In the genomic region with DNA sequence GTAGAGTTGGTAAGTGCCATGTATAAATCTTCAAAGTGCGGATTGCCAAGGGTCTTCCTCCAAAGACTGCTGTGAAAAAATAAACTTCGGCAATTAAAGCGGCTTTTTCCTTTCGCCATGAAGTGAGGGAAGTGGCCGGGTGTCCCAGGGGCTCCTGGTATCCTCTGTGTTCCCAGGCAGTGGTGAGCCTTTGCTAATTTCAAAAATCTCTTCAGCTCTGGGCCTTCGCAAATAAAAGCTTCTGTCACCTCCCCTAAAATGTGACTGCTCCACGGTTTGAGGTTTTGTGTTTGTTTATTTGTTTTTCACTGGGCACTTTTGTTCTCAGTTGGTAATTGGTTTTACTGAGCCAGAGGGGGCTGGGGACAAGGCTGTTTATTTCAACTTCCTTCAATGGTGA, we compare ENCODE assay signal across 17 cellular contexts.
DNase-seq lines count a peak whose midpoint lies in the region; ATAC-seq and TF ChIP-seq lines count a peak whose summit lies in the region.
"Had no signal": no experiment of that assay in that cellular context is flagged by ENCODE, and none has a peak within 500 bp of the region (broad histone marks: within the 10 kb centered on the region; RNA-seq: fewer than 3 reads in every experiment).

No MANE protein-coding gene starts in this region.

- H3K79me2 ChIP-seq in smooth muscle cell (ENCODE audit: low read depth) = no peaks in the 10 kb centered on the region

- peaks cover 36% of the 10 kb centered on the region for H3K4me1 Mint-ChIP-seq in WTC11
- peaks cover 12% of the 10 kb centered on the region for H3K4me1 Mint-ChIP-seq in glutamatergic neuron (ENCODE audit: low read depth, unreplicated experiment)
- H3K4me1 Mint-ChIP-seq: CD8-positive, alpha-beta memory T cell had no signal

- no peaks in the 10 kb centered on the region for H3K36me3 ChIP-seq in smooth muscle cell (ENCODE audit: low read depth)

- H3K4me3 ChIP-seq in smooth muscle cell = no peak overlapping the region

- H2AFZ ChIP-seq in smooth muscle cell (ENCODE audit: low read depth) = no peak overlapping the region

- peaks cover 10% of the 10 kb centered on the region for H3K4me1 ChIP-seq in smooth muscle cell (ENCODE audit: low read depth)

- H3K4me3 Mint-ChIP-seq in WTC11 = no peak overlapping the region
- no peak overlapping the region for H3K4me3 Mint-ChIP-seq in glutamatergic neuron (ENCODE audit: unreplicated experiment)
- H3K4me3 Mint-ChIP-seq: CD8-positive, alpha-beta memory T cell had no signal

- DNase-seq in G401 (ENCODE audit: low spot score) (peak; percentile 3), WTC11 (ENCODE audit: low spot score) (no peak), glutamatergic neuron (peak; percentile 19), pons (ENCODE audit: low spot score) (peak; percentile 2), smooth muscle cell (lab: John Stamatoyannopoulos, UW; ENCODE audit: unreplicated experiment) (no peak), SKM-1 treated with dmso at 0.1 percent for 144 hours (lab: John Stamatoyannopoulos, UW; ENCODE audit: unreplicated experiment) (no peak)
- no peak for DNase-seq in activated T-cell treated with anti-CD3 and anti-CD28 coated beads, Interleukin-2, amount 50 U/mL, for 1 hour
- DNase-seq: CD8-positive, alpha-beta memory T cell; DMS79; HCEC 1CT; MM.1S; NCI-H1092 treated with DMSO at 0.1 percent for 48 hours; NCI-H146; NCI-H2029 treated with DMSO at 0.1 percent for 48 hours; NCI-H446 treated with DMSO at 0.1 percent for 48 hours; NCI-H774; Right ventricle myocardium superior had no signal

- H3K27ac Mint-ChIP-seq in WTC11 (no peak overlapping the region), glutamatergic neuron (ENCODE audit: unreplicated experiment) (no peak overlapping the region)

- H3K9me3 ChIP-seq in smooth muscle cell (replicated peaks; ENCODE audit: low read depth) = no peaks in the 10 kb centered on the region

- TF ChIP-seq CTCF in WTC11 (IDR thresholded peaks at IDR 0.05) = no peak
- no peak for TF ChIP-seq CTCF in glutamatergic neuron (IDR thresholded peaks at IDR 0.05; ENCODE audit: partially characterized antibody, unreplicated experiment)
- no peak for TF ChIP-seq CTCF in smooth muscle cell (IDR thresholded peaks at IDR 0.05; ENCODE audit: borderline replicate concordance, insufficient read depth, poor library complexity, severe bottlenecking)

- H3K9ac ChIP-seq in smooth muscle cell (ENCODE audit: low read depth) = no peak overlapping the region

- in situ Hi-C loops in G401 (cut with HindIII; ENCODE audit: low sequenced_read_pairs) = no loop called here

- H3K27me3 Mint-ChIP-seq in WTC11 (ENCODE audit: low read depth) = no peaks in the 10 kb centered on the region
- H3K27me3 Mint-ChIP-seq in glutamatergic neuron (ENCODE audit: unreplicated experiment) = peaks cover 2% of the 10 kb centered on the region
- H3K27me3 Mint-ChIP-seq: CD8-positive, alpha-beta memory T cell had no signal

- H3K27ac ChIP-seq in smooth muscle cell (ENCODE audit: low read depth) = no peak overlapping the region

- H3K36me3 Mint-ChIP-seq in WTC11 (no peaks in the 10 kb centered on the region), glutamatergic neuron (ENCODE audit: unreplicated experiment) (no peaks in the 10 kb centered on the region)
- H3K36me3 Mint-ChIP-seq: CD8-positive, alpha-beta memory T cell had no signal

- peaks cover 5% of the 10 kb centered on the region; the same call in 1 of the 2 replicates for H3K9me3 Mint-ChIP-seq in WTC11
- H3K9me3 Mint-ChIP-seq in glutamatergic neuron (ENCODE audit: unreplicated experiment) = no peaks in the 10 kb centered on the region
- H3K9me3 Mint-ChIP-seq: CD8-positive, alpha-beta memory T cell had no signal

- H3K4me2 ChIP-seq in smooth muscle cell = no peak overlapping the region

- no peaks in the 10 kb centered on the region for H4K20me1 ChIP-seq in smooth muscle cell (ENCODE audit: low read depth)

- 58% methylated on average over 7 of the region's 7 CpGs for WGBS in smooth muscle cell (ENCODE audit: low lambda C conversion rate)

- ATAC-seq in WTC11 = peak; percentile 32; the same call in 1 of the 2 replicates

- CTCF ChIA-PET in WTC11 (lab: Charles Lee) = interaction anchor here (0.6 kb wide), 1 partner anchor 18 kb away, joined by 3 read pairs; no protein-coding TSS in a partner anchor

- POLR2A ChIA-PET in WTC11 (lab: Charles Lee) = no interaction called here

- H3K27me3 ChIP-seq in smooth muscle cell (ENCODE audit: low read depth) = no peaks in the 10 kb centered on the region

- H3F3A ChIP-seq in smooth muscle cell (ENCODE audit: low read depth) = no peaks in the 10 kb centered on the region

TF ChIP-seq in WTC11, 78 proteins besides CTCF, POLR2A, EP300 and RAD21:
- TF ChIP-seq ETV6 (CRISPR knock-in tag; IDR thresholded peaks at IDR 0.05) = no peak
- TF ChIP-seq ZNF232 (CRISPR knock-in tag; IDR thresholded peaks at IDR 0.05) = no peak
- TF ChIP-seq TEAD4 (CRISPR knock-in tag; IDR thresholded peaks at IDR 0.05) = no peak
- TF ChIP-seq, protein P1, sequence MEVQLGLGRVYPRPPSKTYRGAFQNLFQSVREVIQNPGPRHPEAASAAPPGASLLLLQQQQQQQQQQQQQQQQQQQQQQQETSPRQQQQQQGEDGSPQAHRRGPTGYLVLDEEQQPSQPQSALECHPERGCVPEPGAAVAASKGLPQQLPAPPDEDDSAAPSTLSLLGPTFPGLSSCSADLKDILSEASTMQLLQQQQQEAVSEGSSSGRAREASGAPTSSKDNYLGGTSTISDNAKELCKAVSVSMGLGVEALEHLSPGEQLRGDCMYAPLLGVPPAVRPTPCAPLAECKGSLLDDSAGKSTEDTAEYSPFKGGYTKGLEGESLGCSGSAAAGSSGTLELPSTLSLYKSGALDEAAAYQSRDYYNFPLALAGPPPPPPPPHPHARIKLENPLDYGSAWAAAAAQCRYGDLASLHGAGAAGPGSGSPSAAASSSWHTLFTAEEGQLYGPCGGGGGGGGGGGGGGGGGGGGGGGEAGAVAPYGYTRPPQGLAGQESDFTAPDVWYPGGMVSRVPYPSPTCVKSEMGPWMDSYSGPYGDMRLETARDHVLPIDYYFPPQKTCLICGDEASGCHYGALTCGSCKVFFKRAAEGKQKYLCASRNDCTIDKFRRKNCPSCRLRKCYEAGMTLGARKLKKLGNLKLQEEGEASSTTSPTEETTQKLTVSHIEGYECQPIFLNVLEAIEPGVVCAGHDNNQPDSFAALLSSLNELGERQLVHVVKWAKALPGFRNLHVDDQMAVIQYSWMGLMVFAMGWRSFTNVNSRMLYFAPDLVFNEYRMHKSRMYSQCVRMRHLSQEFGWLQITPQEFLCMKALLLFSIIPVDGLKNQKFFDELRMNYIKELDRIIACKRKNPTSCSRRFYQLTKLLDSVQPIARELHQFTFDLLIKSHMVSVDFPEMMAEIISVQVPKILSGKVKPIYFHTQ (CRISPR knock-in tag; IDR thresholded peaks at IDR 0.05) = no peak

Comparison
In these comparisons a context has a peak if more than half of its experiments do, and no peak if none do; other contexts are left out.
1. DNase-seq: peak in G401 (single experiment), glutamatergic neuron (single experiment) and pons (single experiment); none in WTC11 (single experiment), activated T-cell treated with anti-CD3 and anti-CD28 coated beads, Interleukin-2, amount 50 U/mL, for 1 hour (single experiment), smooth muscle cell (single experiment) and SKM-1 treated with dmso at 0.1 percent for 144 hours (single experiment).